ENCODE assay signal across 29 cellular contexts in genomic region chr6:114403858-114404257, GRCh38.
"Had no signal": no experiment of that assay in that cellular context is flagged by ENCODE, and none has a peak within 500 bp of the region (broad histone marks: within the 10 kb centered on the region; RNA-seq: fewer than 3 reads in every experiment).

No MANE protein-coding gene starts in this region.

- H3K36me3 Mint-ChIP-seq: natural killer cell; neural progenitor cell; stimulated activated naive B cell treated with anti-CD40 and anti-IgM and Interleukin-4, amounts not matched to agents 10 μg/mL and 1 μg/mL and 100 μg/mL, for 72 hours had no signal

- H3K9me3 ChIP-seq: ovary, psoas muscle, right lobe of liver, sigmoid colon, stomach, thoracic aorta, thyroid gland, tibial nerve, upper lobe of left lung, vagina had no signal

- H3K9ac ChIP-seq: neural progenitor cell, parathyroid adenoma had no signal

- H2AFZ ChIP-seq: neural progenitor cell, parathyroid adenoma had no signal

- FAIRE-seq: small intestine, urothelium cell line had no signal

- H3K27me3 ChIP-seq: neural progenitor cell, ovary, right lobe of liver, sigmoid colon, stomach, thyroid gland, tibial nerve, upper lobe of left lung, vagina had no signal

- H3K4me3 ChIP-seq: neural progenitor cell, ovary, psoas muscle, right lobe of liver, sigmoid colon, stomach, thoracic aorta, thyroid gland, tibial nerve, upper lobe of left lung, vagina had no signal

- H3K4me3 Mint-ChIP-seq: natural killer cell; nephron; neural progenitor cell; stimulated activated naive B cell treated with anti-CD40 and anti-IgM and Interleukin-4, amounts not matched to agents 10 μg/mL and 1 μg/mL and 100 μg/mL, for 72 hours; stimulated activated naive CD8-positive, alpha-beta T cell treated with anti-CD3 and anti-CD28 coated beads, Interleukin-15, Interleukin-2, amounts not matched to agents 100 ng/mL and 50 ng/mL, for 24 hours had no signal

- H3K36me3 ChIP-seq: neural progenitor cell, ovary, right lobe of liver, sigmoid colon, stomach, thoracic aorta, thyroid gland, tibial nerve, upper lobe of left lung, vagina had no signal

- H3K79me2 ChIP-seq: parathyroid adenoma had no signal

- H3K4me1 Mint-ChIP-seq: natural killer cell; neural progenitor cell; stimulated activated naive B cell treated with anti-CD40 and anti-IgM and Interleukin-4, amounts not matched to agents 10 μg/mL and 1 μg/mL and 100 μg/mL, for 72 hours had no signal

- H3K4me1 ChIP-seq: parathyroid adenoma, psoas muscle, right lobe of liver, sigmoid colon, stomach, thyroid gland, tibial nerve, upper lobe of left lung, vagina had no signal

- H3K4me2 ChIP-seq: neural progenitor cell had no signal

- DNase-seq: natural killer cell; occipital lobe; ovary; posterior cingulate gyrus; psoas muscle; right cardiac atrium; right lobe of liver; sigmoid colon; small intestine; stimulated activated CD4-positive, alpha-beta T cell treated with anti-CD3 and anti-CD28 coated beads, Interleukin-15, amount 100 ng/mL, for 24 hours; stimulated activated CD4-positive, alpha-beta T cell treated with anti-CD3 and anti-CD28 coated beads, Interleukin-2, amount 100 ng/mL, for 24 hours; stimulated activated CD4-positive, alpha-beta T cell treated with anti-CD3 and anti-CD28 coated beads, Interleukin-2, amount 100 ng/mL, for 48 hours; stimulated activated CD4-positive, alpha-beta T cell treated with anti-CD3 and anti-CD28 coated beads, Interleukin-4, amount 100 ng/mL, for 4 hours; stimulated activated CD8-positive, alpha-beta memory T cell treated with anti-CD3 and anti-CD28 coated beads, Interleukin-4, amount 100 ng/mL, for 48 hours; stimulated activated naive B cell treated with anti-CD40 and anti-IgM and Interleukin-4, amounts not matched to agents 10 μg/mL and 1 μg/mL and 100 μg/mL, for 72 hours; stimulated activated naive CD4-positive, alpha-beta T cell treated with Interleukin-2 at 50 U/mL for 16 hours; stomach; thyroid gland; trophoblast cell; upper lobe of left lung had no signal

- ATAC-seq: natural killer cell; psoas muscle; right cardiac atrium; right lobe of liver; stimulated activated naive B cell treated with anti-CD40 and anti-IgM and Interleukin-4, amounts not matched to agents 10 μg/mL and 1 μg/mL and 100 μg/mL, for 72 hours had no signal

- H3K27ac Mint-ChIP-seq: natural killer cell; nephron; neural progenitor cell; progenitor cell of endocrine pancreas; stimulated activated naive B cell treated with anti-CD40 and anti-IgM and Interleukin-4, amounts not matched to agents 10 μg/mL and 1 μg/mL and 100 μg/mL, for 72 hours; stimulated activated naive CD8-positive, alpha-beta T cell treated with anti-CD3 and anti-CD28 coated beads, Interleukin-15, Interleukin-2, amounts not matched to agents 100 ng/mL and 50 ng/mL, for 24 hours had no signal

- H3K27ac ChIP-seq: neural progenitor cell, ovary, parathyroid adenoma, psoas muscle, right lobe of liver, sigmoid colon, stomach, thoracic aorta, thyroid gland, tibial nerve, upper lobe of left lung, vagina had no signal

- H3K9me3 Mint-ChIP-seq: nephron; neural progenitor cell; stimulated activated naive B cell treated with anti-CD40 and anti-IgM and Interleukin-4, amounts not matched to agents 10 μg/mL and 1 μg/mL and 100 μg/mL, for 72 hours; stimulated activated naive CD8-positive, alpha-beta T cell treated with anti-CD3 and anti-CD28 coated beads, Interleukin-15, Interleukin-2, amounts not matched to agents 100 ng/mL and 50 ng/mL, for 24 hours had no signal

- H3K27me3 Mint-ChIP-seq: progenitor cell of endocrine pancreas; stimulated activated naive B cell treated with anti-CD40 and anti-IgM and Interleukin-4, amounts not matched to agents 10 μg/mL and 1 μg/mL and 100 μg/mL, for 72 hours; stimulated activated naive CD8-positive, alpha-beta T cell treated with anti-CD3 and anti-CD28 coated beads, Interleukin-15, Interleukin-2, amounts not matched to agents 100 ng/mL and 50 ng/mL, for 24 hours had no signal
